1 cellular context compared by ENCODE assay signal in genomic region chr3:53183514-53183913, GRCh38.
TF ChIP-seq lines count a peak whose summit lies in the region.

No MANE protein-coding gene starts in this region.

TF ChIP-seq in SK-N-SH treated with all-trans-retinoic acid at 6 μM for 48 hours, 23 proteins besides CTCF, POLR2A, EP300 and RAD21 (continued from another document):
- TF ChIP-seq TSHZ2 (CRISPR knock-in tag; IDR thresholded peaks at IDR 0.05) (no peak), CSRNP3 (CRISPR knock-in tag; IDR thresholded peaks at IDR 0.05) (no peak)
